Comparison of ENCODE assay signal across 16 cellular contexts in genomic region chr7:100370746-100371145, GRCh38. TPM values are rescaled to one million over a fixed set of nuclear protein-coding genes. Genes with fewer than 3 reads are reported as not detected.
A peak's percentile ranks its signal among the peaks of the same experiment; 100 is the strongest.
DNase-seq lines count a peak whose midpoint lies in the region; ATAC-seq and TF ChIP-seq lines count a peak whose summit lies in the region.
"Had no signal": no experiment of that assay in that cellular context is flagged by ENCODE, and none has a peak within 500 bp of the region (broad histone marks: within the 10 kb centered on the region; RNA-seq: fewer than 3 reads in every experiment).

No MANE protein-coding gene starts in this region.

- no peaks in the 10 kb centered on the region for H3K9me3 Mint-ChIP-seq in GM23338
- no peaks in the 10 kb centered on the region for H3K9me3 Mint-ChIP-seq in central memory CD8-positive, alpha-beta T cell
- H3K9me3 Mint-ChIP-seq in naive thymus-derived CD8-positive, alpha-beta T cell: no peaks in the 10 kb centered on the region
- H3K9me3 Mint-ChIP-seq: activated naive CD4-positive, alpha-beta T cell treated with anti-CD3 and anti-CD28 coated beads, Interleukin-2, amount 50 U/mL, for 24 hours had no signal

- peaks cover 50% of the 10 kb centered on the region for H3K4me1 Mint-ChIP-seq in GM23338
- H3K4me1 Mint-ChIP-seq in central memory CD8-positive, alpha-beta T cell: peaks cover 46% of the 10 kb centered on the region
- H3K4me1 Mint-ChIP-seq in naive thymus-derived CD8-positive, alpha-beta T cell: peaks cover 24 to 88% (median 62%) of the 10 kb centered on the region in 4 donors

- H3K27ac ChIP-seq in 22Rv1: 0 out of 2 replicates have a peak overlapping the region, but pooled peaks have one; percentile 3
- no peak overlapping the region for H3K27ac ChIP-seq in GM23338 (ENCODE audit: low read depth)

- no peak overlapping the region for H2AFZ ChIP-seq in GM23338

- peak overlapping the region; percentile 76 for H3K27ac Mint-ChIP-seq in GM23338
- H3K27ac Mint-ChIP-seq in central memory CD8-positive, alpha-beta T cell (ENCODE audit: low read depth): peak overlapping the region; percentile 89
- peak overlapping the region in 9 of 10 donors; percentile 18 to 82 (median 73) for H3K27ac Mint-ChIP-seq in naive thymus-derived CD8-positive, alpha-beta T cell

- H3K36me3 ChIP-seq in GM23338 (ENCODE audit: insufficient read depth): no peaks in the 10 kb centered on the region

- H3K9me2 ChIP-seq in GM23338 (ENCODE audit: insufficient read depth): no peaks in the 10 kb centered on the region

- H3K27me3 Mint-ChIP-seq in GM23338 (ENCODE audit: insufficient read depth, low read depth, poor library complexity): peaks cover 14% of the 10 kb centered on the region
- H3K27me3 Mint-ChIP-seq in central memory CD8-positive, alpha-beta T cell: no peaks in the 10 kb centered on the region
- no peaks in the 10 kb centered on the region for H3K27me3 Mint-ChIP-seq in naive thymus-derived CD8-positive, alpha-beta T cell
- H3K27me3 Mint-ChIP-seq: activated naive CD4-positive, alpha-beta T cell treated with anti-CD3 and anti-CD28 coated beads, Interleukin-2, amount 50 U/mL, for 24 hours had no signal

- no peaks in the 10 kb centered on the region; the same call in none of the 2 replicates for H4K20me1 ChIP-seq in GM23338 (replicated peaks; ENCODE audit: insufficient read depth)

- H3K4me2 ChIP-seq in GM23338: peak overlapping the region; percentile 61; the same call in 1 of the 2 replicates

- 0 out of 2 replicates have a peak, but pooled peaks cover 7% of the 10 kb centered on the region for H3F3A ChIP-seq in GM23338 (replicated peaks; ENCODE audit: low read depth)

- H3K36me3 Mint-ChIP-seq in GM23338 (ENCODE audit: low read depth): peaks cover 5% of the 10 kb centered on the region; the same call in 2 of the 3 replicates
- H3K36me3 Mint-ChIP-seq in central memory CD8-positive, alpha-beta T cell (ENCODE audit: insufficient read depth): peaks cover 14% of the 10 kb centered on the region
- peaks cover 0 to 6% (median 5%) of the 10 kb centered on the region in 3 donors for H3K36me3 Mint-ChIP-seq in naive thymus-derived CD8-positive, alpha-beta T cell

- TF ChIP-seq CTCF in 22Rv1 (IDR thresholded peaks at IDR 0.05): no peak
- no peak for TF ChIP-seq CTCF in GM23338 (conservative IDR thresholded peaks at IDR 0.05; ENCODE audit: low read depth in 2 of 2)

- ATAC-seq in GM23338: no peak
- no peak for ATAC-seq in central memory CD8-positive, alpha-beta T cell (replicated peaks; ENCODE audit: extremely low read depth, poor library complexity, severe bottlenecking)
- ATAC-seq in naive thymus-derived CD8-positive, alpha-beta T cell: no peak
- no peak for ATAC-seq in HG03095 (IDR thresholded peaks at IDR 0.05; ENCODE audit: unreplicated experiment)
- no peak for ATAC-seq in GM18870 (IDR thresholded peaks at IDR 0.05; ENCODE audit: unreplicated experiment)
- no peak for ATAC-seq in GM18511 (IDR thresholded peaks at IDR 0.05; ENCODE audit: unreplicated experiment)

- H3K4me3 ChIP-seq in GM23338: peak overlapping the region; percentile 27; the same call in 1 of the 2 replicates
- H3K4me3 ChIP-seq: thoracic aorta had no signal

- peaks cover 13% of the 10 kb centered on the region for H3K4me1 ChIP-seq in GM23338 (ENCODE audit: insufficient read depth)

- no peaks in the 10 kb centered on the region for H3K27me3 ChIP-seq in GM23338 (ENCODE audit: insufficient read depth)

- POLR2A ChIA-PET in naive thymus-derived CD8-positive, alpha-beta T cell (lab: Charles Lee): no interaction called here

- DNase-seq in GM23338 (ENCODE audit: low spot score): no peak
- no peak for DNase-seq in central memory CD8-positive, alpha-beta T cell (ENCODE audit: low spot score in 2 of 2)
- no peak for DNase-seq in naive thymus-derived CD8-positive, alpha-beta T cell
- no peak for DNase-seq in stimulated activated CD4-positive, alpha-beta T cell treated with anti-CD3 and anti-CD28 coated beads, Interleukin-2, amount 100 ng/mL, for 24 hours
- DNase-seq: activated CD4-positive, alpha-beta T cell treated with anti-CD3 and anti-CD28 coated beads, Interleukin-2, amount 50 U/mL, for 1 hour; activated T-cell treated with anti-CD3 and anti-CD28 coated beads for 4 hours; DND-41; kidney glomerular epithelial cell; NCI-H524 had no signal

- H3K79me2 ChIP-seq in GM23338 (replicated peaks; ENCODE audit: insufficient read depth): no peaks in the 10 kb centered on the region

- H3K4me3 Mint-ChIP-seq in GM23338: no peak overlapping the region
- no peak overlapping the region for H3K4me3 Mint-ChIP-seq in central memory CD8-positive, alpha-beta T cell
- H3K4me3 Mint-ChIP-seq in naive thymus-derived CD8-positive, alpha-beta T cell: no peak overlapping the region
- H3K4me3 Mint-ChIP-seq: activated naive CD4-positive, alpha-beta T cell treated with anti-CD3 and anti-CD28 coated beads, Interleukin-2, amount 50 U/mL, for 24 hours had no signal

TF ChIP-seq in GM23338, 12 proteins besides CTCF, POLR2A, EP300 and RAD21 (continues in another document):
- no peak for TF ChIP-seq JUNB (IDR thresholded peaks at IDR 0.05; ENCODE audit: unreplicated experiment)
- no peak for TF ChIP-seq POLR2AphosphoS5 (IDR thresholded peaks at IDR 0.05; ENCODE audit: low read depth)
- TF ChIP-seq STAT1 (IDR thresholded peaks at IDR 0.05; ENCODE audit: unreplicated experiment): no peak
- no peak for TF ChIP-seq ETS1 (IDR thresholded peaks at IDR 0.05)
- TF ChIP-seq NANOG (IDR thresholded peaks at IDR 0.05; ENCODE audit: borderline replicate concordance): no peak
- TF ChIP-seq ZNF331 (CRISPR knock-in tag; IDR thresholded peaks at IDR 0.05; ENCODE audit: low read depth): no peak
- no peak for TF ChIP-seq ZNF114 (CRISPR knock-in tag; IDR thresholded peaks at IDR 0.05)
- TF ChIP-seq EZH2phosphoT487 (IDR thresholded peaks at IDR 0.05; ENCODE audit: unreplicated experiment): no peak
- TF ChIP-seq CREB1 (CRISPR knock-in tag; IDR thresholded peaks at IDR 0.05; ENCODE audit: low read depth): no peak
- TF ChIP-seq REST (IDR thresholded peaks at IDR 0.05; ENCODE audit: unreplicated experiment): no peak
- TF ChIP-seq EZH2 (IDR thresholded peaks at IDR 0.05; ENCODE audit: low read depth, unreplicated experiment): no peak

RNA-seq across cellular contexts. Expression of gene PILRA, which starts 2.5 kb away (rescaled TPM):
- total RNA-seq in GM23338 (2014; rRNA removed; shearing (Covaris generic)): 0.38 and 2.6 TPM in 2 replicates
- polyA plus RNA-seq in GM23338 (2016; fragmentation: Nextera tagmentation; extraction: Ambion mirVana): 5.3 and 5.9 TPM in 2 replicates
- 10 to 100 TPM in 1 of 2 experiments, 1 to 10 TPM in 1; 8.6 to 10.6 TPM for total RNA-seq in naive thymus-derived CD8-positive, alpha-beta T cell
- polyA plus RNA-seq in naive thymus-derived CD8-positive, alpha-beta T cell: under 1 TPM; 0.35 to 0.63 (median 0.60) TPM
- total RNA-seq: LHCN-M2 had no signal

RNA-seq across cellular contexts. Expression of gene PILRB, which starts 12.8 kb away (rescaled TPM):
- total RNA-seq in GM23338 (2014; rRNA removed; shearing (Covaris generic)): 21.6 and 43.0 TPM in 2 replicates
- 25.3 and 25.5 TPM in 2 replicates for polyA plus RNA-seq in GM23338 (2016; fragmentation: Nextera tagmentation; extraction: Ambion mirVana)
- 100 to 1,000 TPM; 129 to 130 TPM for total RNA-seq in naive thymus-derived CD8-positive, alpha-beta T cell
- polyA plus RNA-seq in naive thymus-derived CD8-positive, alpha-beta T cell: 10 to 100 TPM in 1 of 3 donors, 1 to 10 TPM in 2; 2.5 to 14.6 (median 3.3) TPM

RNA-seq across cellular contexts. Expression of gene ZCWPW1, which starts 57.8 kb away (rescaled TPM):
- total RNA-seq in GM23338 (2014; rRNA removed; shearing (Covaris generic)): 0.59 and 1.0 TPM in 2 replicates
- 2.7 and 4.3 TPM in 2 replicates for polyA plus RNA-seq in GM23338 (2016; fragmentation: Nextera tagmentation; extraction: Ambion mirVana)
- total RNA-seq in naive thymus-derived CD8-positive, alpha-beta T cell: 10 to 100 TPM; 15.6 to 18.4 TPM
- polyA plus RNA-seq in naive thymus-derived CD8-positive, alpha-beta T cell: 1 to 10 TPM; 3.1 to 9.3 (median 5.5) TPM

RNA-seq across cellular contexts. Expression of gene MEPCE, which starts 58.9 kb away (rescaled TPM):
- 21.7 and 32.6 TPM in 2 replicates for total RNA-seq in GM23338 (2014; rRNA removed; shearing (Covaris generic))
- polyA plus RNA-seq in GM23338 (2016; fragmentation: Nextera tagmentation; extraction: Ambion mirVana): 10.0 and 11.4 TPM in 2 replicates
- total RNA-seq in naive thymus-derived CD8-positive, alpha-beta T cell: 10 to 100 TPM; 64.8 to 66.8 TPM
- 10 to 100 TPM in 2 of 3 donors, 1 to 10 TPM in 1; 9.7 to 15.8 (median 11.3) TPM for polyA plus RNA-seq in naive thymus-derived CD8-positive, alpha-beta T cell
